ENCODE assay signal across 8 cellular contexts in genomic region chr5:95285406-95285761, GRCh38. TPM values are rescaled to one million over a fixed set of nuclear protein-coding genes. Genes with fewer than 3 reads are reported as not detected.
DNase-seq lines count a peak whose midpoint lies in the region; ATAC-seq, FAIRE-seq and TF ChIP-seq lines count a peak whose summit lies in the region.

No MANE protein-coding gene starts in this region.

- no peaks in the 10 kb centered on the region for H4K20me1 ChIP-seq in HepG2 (ENCODE audit: insufficient read depth, low read length)

- H3K4me1 ChIP-seq in HepG2 (ENCODE audit: insufficient read depth, low read length), result peaks cover 7% of the 10 kb centered on the region; the same call in 1 of the 2 replicates
- peaks cover 0 to 11% (median 4%) of the 10 kb centered on the region in 4 donors for H3K4me1 ChIP-seq in right lobe of liver
- H3K4me1 ChIP-seq in mesodermal cell (ENCODE audit: control insufficient read depth, insufficient read depth, low read length, poor library complexity, severe bottlenecking), result peaks cover 8% of the 10 kb centered on the region
- peaks cover 15% of the 10 kb centered on the region for H3K4me1 ChIP-seq in upper lobe of right lung
- H3K4me1 ChIP-seq in gastroesophageal sphincter, result peaks cover 0 to 28% (median 13%) of the 10 kb centered on the region in 3 donors

- H3K27me3 ChIP-seq in HepG2 (ENCODE audit: control insufficient read depth in 1 of 2, insufficient read depth in 2 of 2, low read length in 2 of 2) (peaks cover 2 to 39% of the 10 kb centered on the region in 2 experiments), right lobe of liver (peaks cover 6 to 39% of the 10 kb centered on the region in 2 donors), upper lobe of right lung (peaks cover 53% of the 10 kb centered on the region), gastroesophageal sphincter (peaks cover 89% of the 10 kb centered on the region)

- no peak overlapping the region for H2AFZ ChIP-seq in HepG2 (ENCODE audit: low read length)

- no TSS peak for BruUV-seq in HepG2 (replicated peaks; lab: Mats Ljungman, UMichigan)

- H3K4me3 ChIP-seq in HepG2 (replicated peaks in 1 of 3; ENCODE audit: insufficient read depth in 1 of 3, low read depth in 2 of 3, low read length in 3 of 3) (peak overlapping the region in 1 of 3 experiments; percentile 74; a peak in 2 of 6 replicates), right lobe of liver (no peak overlapping the region), mesodermal cell (ENCODE audit: extremely low read depth, insufficient read depth, low read length, poor library complexity, severe bottlenecking) (peak overlapping the region; percentile 54), upper lobe of right lung (peak overlapping the region; percentile 58), gastroesophageal sphincter (peak overlapping the region in 1 of 2 donors; percentile 62)

- H3K36me3 ChIP-seq in HepG2 (replicated peaks in 1 of 2; ENCODE audit: control insufficient read depth in 1 of 2, insufficient read depth in 2 of 2, low read length in 2 of 2), result no peaks in the 10 kb centered on the region
- no peaks in the 10 kb centered on the region for H3K36me3 ChIP-seq in right lobe of liver
- no peaks in the 10 kb centered on the region for H3K36me3 ChIP-seq in mesodermal cell (ENCODE audit: control insufficient read depth, insufficient read depth, low read length)
- H3K36me3 ChIP-seq in upper lobe of right lung, result no peaks in the 10 kb centered on the region
- H3K36me3 ChIP-seq in gastroesophageal sphincter, result no peaks in the 10 kb centered on the region

- TF ChIP-seq CTCF in HepG2 (CRISPR knock-in tag; IDR thresholded peaks at IDR 0.05) (no peak), right lobe of liver (IDR thresholded peaks at IDR 0.05) (no peak), upper lobe of right lung (IDR thresholded peaks at IDR 0.05) (no peak), gastroesophageal sphincter (IDR thresholded peaks at IDR 0.05) (no peak)

- CTCF ChIA-PET in HepG2 (lab: Yijun Ruan, JAX; ENCODE audit: low intra/inter-chr PET ratio, low total read pairs), result no interaction called here

- no peaks in the 10 kb centered on the region for H3K9me3 ChIP-seq in HepG2 (ENCODE audit: low read length)
- no peaks in the 10 kb centered on the region for H3K9me3 ChIP-seq in right lobe of liver
- H3K9me3 ChIP-seq in mesodermal cell (ENCODE audit: control insufficient read depth, low read length), result no peaks in the 10 kb centered on the region
- H3K9me3 ChIP-seq in upper lobe of right lung, result no peaks in the 10 kb centered on the region
- no peaks in the 10 kb centered on the region for H3K9me3 ChIP-seq in gastroesophageal sphincter

- POLR2A ChIA-PET in HepG2 (lab: Yijun Ruan, JAX), result no interaction called here

- no peak overlapping the region for H3K9ac ChIP-seq in HepG2 (ENCODE audit: insufficient read depth, low read depth, low read length)

- no peak for TF ChIP-seq EP300 in HepG2 (IDR thresholded peaks at IDR 0.05; ENCODE audit: low read depth in 2 of 2, low read length in 2 of 2)
- TF ChIP-seq EP300 in HepG2 (CRISPR knock-in tag; IDR thresholded peaks at IDR 0.05; ENCODE audit: borderline replicate concordance), result no peak
- no peak for TF ChIP-seq EP300 in gastroesophageal sphincter (IDR thresholded peaks at IDR 0.05)

- WGBS in HepG2 (ENCODE audit: low lambda C conversion rate), result 27% methylated on average over 14 of the region's 14 CpGs
- WGBS in right lobe of liver (ENCODE audit: insufficient coverage, low coverage, low lambda C conversion rate, missing lambda C conversion rate), result 4% methylated on average over 13 of the region's 14 CpGs
- 1 to 6% methylated on average over 13 to 14 of the region's 14 CpGs for WGBS in mesodermal cell (ENCODE audit: insufficient coverage in 2 of 2), 2 experiments
- WGBS in gastroesophageal sphincter (ENCODE audit: low coverage in 1 of 2), 2 donors, result 0 to 4% methylated on average over 5 to 13 of the region's 14 CpGs

- DNase-seq in HepG2 (ENCODE audit: low spot score), result no peak
- no peak for DNase-seq in right lobe of liver
- no peak for DNase-seq in upper lobe of right lung
- DNase-seq in NCI-H2107 treated with DMSO at 0.1 percent for 48 hours (lab: John Stamatoyannopoulos, UW; ENCODE audit: unreplicated experiment), result no peak

- H3K4me2 ChIP-seq in HepG2 (ENCODE audit: low read depth, low read length), result peak overlapping the region; percentile 76; the same call in 1 of the 2 replicates

- ATAC-seq in HepG2, result no peak
- no peak for ATAC-seq in right lobe of liver
- no peak for ATAC-seq in upper lobe of right lung
- ATAC-seq in HG02885 (IDR thresholded peaks at IDR 0.05; ENCODE audit: poor library complexity, unreplicated experiment), result no peak
- no peak for ATAC-seq in gastroesophageal sphincter

- TF ChIP-seq RAD21 in HepG2 (CRISPR knock-in tag; IDR thresholded peaks at IDR 0.05), result no peak

- no peak overlapping the region for H3K27ac ChIP-seq in HepG2 (ENCODE audit: extremely low read length, insufficient read depth, low read length)
- no peak overlapping the region for H3K27ac ChIP-seq in right lobe of liver
- peak overlapping the region; percentile 45 for H3K27ac ChIP-seq in angular gyrus (ENCODE audit: low read depth, low read length)
- no peak overlapping the region for H3K27ac ChIP-seq in mesodermal cell (ENCODE audit: low read depth, low read length, severe bottlenecking)
- H3K27ac ChIP-seq in upper lobe of right lung, result no peak overlapping the region
- H3K27ac ChIP-seq in gastroesophageal sphincter, result no peak overlapping the region

- intact Hi-C loops in HepG2 (cut with micrococcal nuclease; ENCODE audit: unreplicated experiment) (no loop called here), right lobe of liver (cut with DNase I) (no loop called here), upper lobe of right lung (cut with DNase I) (no loop called here)

- no peak for FAIRE-seq in HepG2 (lab: Jason Lieb, UNC)

- in situ Hi-C loops in HepG2 (cut with HindIII; ENCODE audit: extremely low pct_ligation_motif_present, low pct_unique_long_range_greater_than_20kb), result loop anchor here (25.0 kb wide), 1 partner anchor 552 kb away; no protein-coding TSS in a partner anchor

- H3K79me2 ChIP-seq in HepG2 (ENCODE audit: insufficient read depth, low read length), result no peaks in the 10 kb centered on the region

- no peak for TF ChIP-seq POLR2A in HepG2 (IDR thresholded peaks at IDR 0.05; ENCODE audit: insufficient read depth in 1 of 2, low read depth in 2 of 2, low read length in 2 of 2)
- TF ChIP-seq POLR2A in right lobe of liver (IDR thresholded peaks at IDR 0.05), result no peak
- no peak for TF ChIP-seq POLR2A in gastroesophageal sphincter (IDR thresholded peaks at IDR 0.05)

TF ChIP-seq in HepG2, 621 proteins besides CTCF, POLR2A, EP300 and RAD21 (continues in another document):
- no peak for TF ChIP-seq SKIL (CRISPR knock-in tag; IDR thresholded peaks at IDR 0.05; ENCODE audit: borderline replicate concordance)

RNA-seq across cellular contexts. Expression of gene MCTP1, which starts 0.5 kb away (rescaled TPM):
- total RNA-seq in HepG2 (2016; rRNA removed; fragmentation: Illumina TruSeq; extraction: Trizol), result 0.15 TPM in 1 of 2 replicates, not detected in the other
- total RNA-seq in HepG2 (2016; cell fraction: cytosol; rRNA removed; fragmentation: Illumina TruSeq; extraction: Trizol; ENCODE audit: low read depth), result not detected in 2 replicates
- 0.11 and 0.18 TPM in 2 replicates for total RNA-seq in HepG2 (2016; cell fraction: insoluble cytoplasmic fraction; rRNA removed; fragmentation: Illumina TruSeq; extraction: Trizol)
- total RNA-seq in HepG2 (2016; cell fraction: membrane; rRNA removed; fragmentation: Illumina TruSeq; extraction: Trizol), result 0.17 TPM in 1 of 2 replicates, not detected in the other
- total RNA-seq in HepG2 (2016; cell fraction: nucleus; rRNA removed; fragmentation: Illumina TruSeq; extraction: Trizol), result 0.53 TPM in 1 of 2 replicates, not detected in the other
- 0.21 and 0.48 TPM in 2 replicates for polyA plus RNA-seq in HepG2 (2011; rRNA removed)
- polyA plus RNA-seq in HepG2 (2011; cell fraction: cytosol; rRNA removed), result 0.14 and 0.15 TPM in 2 replicates
- polyA plus RNA-seq in HepG2 (2011; cell fraction: nucleus; rRNA removed), result 0.23 and 0.27 TPM in 2 replicates
- polyA plus RNA-seq in HepG2 (2012), result 0.13 and 0.25 TPM in 2 replicates
- not detected in 2 replicates for polyA plus RNA-seq in HepG2 (2016; cell fraction: cytosol; fragmentation: Illumina TruSeq; extraction: Trizol; ENCODE audit: low read depth)
- polyA plus RNA-seq in HepG2 (2016; cell fraction: insoluble cytoplasmic fraction; fragmentation: Illumina TruSeq; extraction: Trizol; ENCODE audit: low read depth), result not detected in 2 replicates
- polyA plus RNA-seq in HepG2 (2016; cell fraction: membrane; fragmentation: Illumina TruSeq; extraction: Trizol; ENCODE audit: low read depth), result not detected in 2 replicates
- polyA plus RNA-seq in HepG2 (2016; cell fraction: nucleus; fragmentation: Illumina TruSeq; extraction: Trizol; ENCODE audit: insufficient read depth, low read depth), result not detected in 2 replicates
- polyA minus RNA-seq in HepG2 (2011; rRNA and poly(A)+ RNA removed; ENCODE audit: low replicate concordance), result 9.7 TPM in 1 of 2 replicates, not detected in the other
- polyA minus RNA-seq in HepG2 (2011; cell fraction: cytosol; rRNA and poly(A)+ RNA removed), result not detected in 2 replicates
- polyA minus RNA-seq in HepG2 (2011; cell fraction: nucleus; rRNA and poly(A)+ RNA removed), result 2.1 and 2.4 TPM in 2 replicates
- total RNA-seq in right lobe of liver, result 1 to 10 TPM; 1.2 to 5.9 (median 3.5) TPM
- polyA plus RNA-seq in mesodermal cell (2013, experiment 1 of 2), result 1.3 TPM
- 1.3 TPM for polyA plus RNA-seq in mesodermal cell (2013, experiment 2 of 2)
- 40.7 TPM for total RNA-seq in upper lobe of right lung
- total RNA-seq in gastroesophageal sphincter, result 10 to 100 TPM; 13.5 to 57.6 (median 21.9) TPM

Comparison
In these comparisons a context has a peak if more than half of its experiments do, and no peak if none do; other contexts are left out.
1. H3K4me3 ChIP-seq: peak in mesodermal cell (single experiment) and upper lobe of right lung (single experiment); none in right lobe of liver (0 of 3).